Comparison of ENCODE assay signal across 1 cellular context in genomic region chr6:34237722-34238506, GRCh38.
A peak's percentile ranks its signal among the peaks of the same experiment; 100 is the strongest.
TF ChIP-seq lines count a peak whose summit lies in the region.

No MANE protein-coding gene starts in this region.

TF ChIP-seq in K562, 482 proteins besides CTCF, POLR2A, EP300 and RAD21 (continued from another document and continues in another):
- TF ChIP-seq, protein P1, sequence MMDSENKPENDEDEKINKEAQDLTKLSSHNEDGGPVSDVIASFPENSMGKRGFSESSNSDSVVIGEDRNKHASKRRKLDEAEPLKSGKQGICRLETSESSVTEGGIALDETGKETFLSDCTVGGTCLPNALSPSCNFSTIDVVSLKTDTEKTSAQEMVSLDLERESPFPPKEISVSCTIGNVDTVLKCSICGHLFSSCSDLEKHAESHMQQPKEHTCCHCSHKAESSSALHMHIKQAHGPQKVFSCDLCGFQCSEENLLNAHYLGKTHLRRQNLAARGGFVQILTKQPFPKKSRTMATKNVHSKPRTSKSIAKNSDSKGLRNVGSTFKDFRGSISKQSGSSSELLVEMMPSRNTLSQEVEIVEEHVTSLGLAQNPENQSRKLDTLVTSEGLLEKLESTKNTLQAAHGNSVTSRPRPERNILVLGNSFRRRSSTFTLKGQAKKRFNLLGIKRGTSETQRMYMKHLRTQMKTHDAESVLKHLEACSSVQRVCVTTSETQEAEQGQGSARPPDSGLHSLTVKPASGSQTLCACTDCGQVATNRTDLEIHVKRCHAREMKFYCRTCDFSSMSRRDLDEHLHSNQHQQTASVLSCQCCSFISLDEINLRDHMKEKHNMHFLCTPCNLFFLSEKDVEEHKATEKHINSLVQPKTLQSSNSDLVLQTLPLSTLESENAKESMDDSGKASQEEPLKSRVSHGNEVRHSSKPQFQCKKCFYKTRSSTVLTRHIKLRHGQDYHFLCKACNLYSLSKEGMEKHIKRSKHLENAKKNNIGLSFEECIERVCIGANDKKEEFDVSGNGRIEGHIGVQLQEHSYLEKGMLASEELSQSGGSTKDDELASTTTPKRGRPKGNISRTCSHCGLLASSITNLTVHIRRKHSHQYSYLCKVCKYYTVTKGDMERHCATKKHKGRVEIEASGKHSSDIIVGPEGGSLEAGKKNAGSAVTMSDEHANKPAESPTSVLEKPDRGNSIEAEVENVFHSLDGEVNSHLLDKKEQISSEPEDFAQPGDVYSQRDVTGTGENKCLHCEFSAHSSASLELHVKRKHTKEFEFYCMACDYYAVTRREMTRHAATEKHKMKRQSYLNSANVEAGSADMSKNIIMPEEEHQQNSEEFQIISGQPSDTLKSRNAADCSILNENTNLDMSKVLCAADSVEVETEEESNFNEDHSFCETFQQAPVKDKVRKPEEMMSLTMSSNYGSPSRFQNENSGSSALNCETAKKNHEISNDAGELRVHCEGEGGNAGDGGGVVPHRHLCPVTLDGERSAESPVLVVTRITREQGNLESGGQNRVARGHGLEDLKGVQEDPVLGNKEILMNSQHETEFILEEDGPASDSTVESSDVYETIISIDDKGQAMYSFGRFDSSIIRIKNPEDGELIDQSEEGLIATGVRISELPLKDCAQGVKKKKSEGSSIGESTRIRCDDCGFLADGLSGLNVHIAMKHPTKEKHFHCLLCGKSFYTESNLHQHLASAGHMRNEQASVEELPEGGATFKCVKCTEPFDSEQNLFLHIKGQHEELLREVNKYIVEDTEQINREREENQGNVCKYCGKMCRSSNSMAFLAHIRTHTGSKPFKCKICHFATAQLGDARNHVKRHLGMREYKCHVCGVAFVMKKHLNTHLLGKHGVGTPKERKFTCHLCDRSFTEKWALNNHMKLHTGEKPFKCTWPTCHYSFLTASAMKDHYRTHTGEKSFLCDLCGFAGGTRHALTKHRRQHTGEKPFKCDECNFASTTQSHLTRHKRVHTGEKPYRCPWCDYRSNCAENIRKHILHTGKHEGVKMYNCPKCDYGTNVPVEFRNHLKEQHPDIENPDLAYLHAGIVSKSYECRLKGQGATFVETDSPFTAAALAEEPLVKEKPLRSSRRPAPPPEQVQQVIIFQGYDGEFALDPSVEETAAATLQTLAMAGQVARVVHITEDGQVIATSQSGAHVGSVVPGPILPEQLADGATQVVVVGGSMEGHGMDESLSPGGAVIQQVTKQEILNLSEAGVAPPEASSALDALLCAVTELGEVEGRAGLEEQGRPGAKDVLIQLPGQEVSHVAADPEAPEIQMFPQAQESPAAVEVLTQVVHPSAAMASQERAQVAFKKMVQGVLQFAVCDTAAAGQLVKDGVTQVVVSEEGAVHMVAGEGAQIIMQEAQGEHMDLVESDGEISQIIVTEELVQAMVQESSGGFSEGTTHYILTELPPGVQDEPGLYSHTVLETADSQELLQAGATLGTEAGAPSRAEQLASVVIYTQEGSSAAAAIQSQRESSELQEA (IDR thresholded peaks at IDR 0.05; ENCODE audit: low read depth), result no peak
- TF ChIP-seq ETV1 (tag; conservative IDR thresholded peaks at IDR 0.05; ENCODE audit: low read depth) (peak; percentile 88), U2AF2 (optimal IDR thresholded peaks at IDR 0.05; ENCODE audit: low read depth, low read length) (no peak), IRF2 (CRISPR knock-in tag; IDR thresholded peaks at IDR 0.05) (peak; percentile 93; the same call in 1 of the 2 replicates), RFX7 (CRISPR knock-in tag; IDR thresholded peaks at IDR 0.05) (no peak), MAFK (IDR thresholded peaks at IDR 0.05; ENCODE audit: low read length) (no peak), NKRF (IDR thresholded peaks at IDR 0.05; ENCODE audit: borderline replicate concordance) (peak; percentile 38; the same call in 1 of the 2 replicates), HLTF (IDR thresholded peaks at IDR 0.05) (no peak), CREB1 (IDR thresholded peaks at IDR 0.05) (peak; percentile 67; the same call in 1 of the 2 replicates), CREB1 (CRISPR knock-in tag; IDR thresholded peaks at IDR 0.05) (peak; percentile 86), CGGBP1 (CRISPR knock-in tag; IDR thresholded peaks at IDR 0.05) (no peak), ZNF583 (CRISPR knock-in tag; IDR thresholded peaks at IDR 0.05) (no peak), ELF2 (CRISPR knock-in tag; IDR thresholded peaks at IDR 0.05) (peak; percentile 67; the same call in 1 of the 2 replicates), ZNF586 (CRISPR knock-in tag; conservative IDR thresholded peaks at IDR 0.05) (no peak), DPF2 (IDR thresholded peaks at IDR 0.05) (peak; percentile 37; the same call in 1 of the 2 replicates), SMARCB1 (IDR thresholded peaks at IDR 0.05; ENCODE audit: insufficient read length, low read depth) (no peak), ZNF253 (CRISPR knock-in tag; conservative IDR thresholded peaks at IDR 0.05) (no peak), ZBTB1 (CRISPR knock-in tag; IDR thresholded peaks at IDR 0.05; ENCODE audit: borderline replicate concordance, low read depth) (peak; percentile 98), ZNF589 (CRISPR knock-in tag; IDR thresholded peaks at IDR 0.05; ENCODE audit: low read depth) (peak; percentile 73; the same call in 1 of the 2 replicates)
- TF ChIP-seq, protein P2, sequence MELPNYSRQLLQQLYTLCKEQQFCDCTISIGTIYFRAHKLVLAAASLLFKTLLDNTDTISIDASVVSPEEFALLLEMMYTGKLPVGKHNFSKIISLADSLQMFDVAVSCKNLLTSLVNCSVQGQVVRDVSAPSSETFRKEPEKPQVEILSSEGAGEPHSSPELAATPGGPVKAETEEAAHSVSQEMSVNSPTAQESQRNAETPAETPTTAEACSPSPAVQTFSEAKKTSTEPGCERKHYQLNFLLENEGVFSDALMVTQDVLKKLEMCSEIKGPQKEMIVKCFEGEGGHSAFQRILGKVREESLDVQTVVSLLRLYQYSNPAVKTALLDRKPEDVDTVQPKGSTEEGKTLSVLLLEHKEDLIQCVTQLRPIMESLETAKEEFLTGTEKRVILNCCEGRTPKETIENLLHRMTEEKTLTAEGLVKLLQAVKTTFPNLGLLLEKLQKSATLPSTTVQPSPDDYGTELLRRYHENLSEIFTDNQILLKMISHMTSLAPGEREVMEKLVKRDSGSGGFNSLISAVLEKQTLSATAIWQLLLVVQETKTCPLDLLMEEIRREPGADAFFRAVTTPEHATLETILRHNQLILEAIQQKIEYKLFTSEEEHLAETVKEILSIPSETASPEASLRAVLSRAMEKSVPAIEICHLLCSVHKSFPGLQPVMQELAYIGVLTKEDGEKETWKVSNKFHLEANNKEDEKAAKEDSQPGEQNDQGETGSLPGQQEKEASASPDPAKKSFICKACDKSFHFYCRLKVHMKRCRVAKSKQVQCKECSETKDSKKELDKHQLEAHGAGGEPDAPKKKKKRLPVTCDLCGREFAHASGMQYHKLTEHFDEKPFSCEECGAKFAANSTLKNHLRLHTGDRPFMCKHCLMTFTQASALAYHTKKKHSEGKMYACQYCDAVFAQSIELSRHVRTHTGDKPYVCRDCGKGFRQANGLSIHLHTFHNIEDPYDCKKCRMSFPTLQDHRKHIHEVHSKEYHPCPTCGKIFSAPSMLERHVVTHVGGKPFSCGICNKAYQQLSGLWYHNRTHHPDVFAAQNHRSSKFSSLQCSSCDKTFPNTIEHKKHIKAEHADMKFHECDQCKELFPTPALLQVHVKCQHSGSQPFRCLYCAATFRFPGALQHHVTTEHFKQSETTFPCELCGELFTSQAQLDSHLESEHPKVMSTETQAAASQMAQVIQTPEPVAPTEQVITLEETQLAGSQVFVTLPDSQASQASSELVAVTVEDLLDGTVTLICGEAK (IDR thresholded peaks at IDR 0.05), result 0 out of 2 replicates have a peak, but pooled peaks have one; percentile 61
- TF ChIP-seq, protein P2 (CRISPR knock-in tag; IDR thresholded peaks at IDR 0.05), result peak; percentile 71
- TF ChIP-seq, protein P3, sequence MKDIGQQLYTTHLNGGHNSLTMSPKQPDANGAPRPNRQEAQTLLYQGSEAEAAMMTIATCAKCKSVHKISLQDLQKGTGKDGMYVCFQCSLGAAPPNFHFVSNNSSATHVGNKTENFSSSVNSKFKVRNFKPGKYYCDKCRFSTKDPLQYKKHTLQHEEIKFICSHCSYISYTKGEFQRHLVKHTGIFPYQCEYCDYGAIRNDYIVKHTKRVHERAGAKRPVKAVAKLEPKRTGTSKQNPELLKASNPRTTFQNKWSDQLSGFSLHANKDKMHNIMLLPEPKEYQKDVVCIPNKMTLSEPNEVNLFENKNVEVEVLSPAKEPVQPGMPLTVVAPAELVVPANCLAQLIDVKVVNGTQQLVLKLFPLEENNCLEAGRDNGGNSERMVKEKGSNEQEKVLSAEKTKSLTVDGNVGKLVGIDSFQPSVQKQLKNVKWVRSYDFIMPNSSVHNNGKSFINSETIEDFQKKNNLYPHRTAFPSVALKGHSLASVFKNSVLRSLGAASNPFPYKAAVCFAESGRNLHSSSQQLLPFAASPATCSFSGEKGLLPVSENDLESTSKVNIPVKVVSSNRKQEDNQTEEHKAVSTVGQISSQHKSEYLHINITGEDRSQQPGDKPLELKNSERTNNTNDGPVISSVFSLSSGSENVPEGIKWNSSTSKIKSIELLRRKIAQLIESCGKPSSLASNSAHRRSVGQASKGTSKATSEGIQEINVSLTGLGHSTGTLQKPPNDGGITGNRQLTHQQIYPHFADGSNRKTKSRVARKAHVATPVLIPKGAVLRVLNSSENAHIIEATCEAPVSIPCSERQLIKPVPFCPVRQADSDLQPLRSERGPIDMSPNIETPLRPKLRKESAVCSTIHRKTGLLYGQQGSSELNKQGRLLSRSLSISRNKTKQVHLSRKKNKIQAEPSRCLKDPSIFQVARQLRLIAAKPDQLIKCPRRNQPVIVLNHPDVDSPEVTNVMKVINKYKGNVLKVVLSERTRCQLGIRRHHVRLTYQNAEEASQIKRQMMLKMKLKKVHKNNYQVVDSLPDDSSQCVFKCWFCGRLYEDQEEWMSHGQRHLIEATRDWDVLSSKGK (CRISPR knock-in tag; IDR thresholded peaks at IDR 0.05), result no peak
- TF ChIP-seq, protein P4, sequence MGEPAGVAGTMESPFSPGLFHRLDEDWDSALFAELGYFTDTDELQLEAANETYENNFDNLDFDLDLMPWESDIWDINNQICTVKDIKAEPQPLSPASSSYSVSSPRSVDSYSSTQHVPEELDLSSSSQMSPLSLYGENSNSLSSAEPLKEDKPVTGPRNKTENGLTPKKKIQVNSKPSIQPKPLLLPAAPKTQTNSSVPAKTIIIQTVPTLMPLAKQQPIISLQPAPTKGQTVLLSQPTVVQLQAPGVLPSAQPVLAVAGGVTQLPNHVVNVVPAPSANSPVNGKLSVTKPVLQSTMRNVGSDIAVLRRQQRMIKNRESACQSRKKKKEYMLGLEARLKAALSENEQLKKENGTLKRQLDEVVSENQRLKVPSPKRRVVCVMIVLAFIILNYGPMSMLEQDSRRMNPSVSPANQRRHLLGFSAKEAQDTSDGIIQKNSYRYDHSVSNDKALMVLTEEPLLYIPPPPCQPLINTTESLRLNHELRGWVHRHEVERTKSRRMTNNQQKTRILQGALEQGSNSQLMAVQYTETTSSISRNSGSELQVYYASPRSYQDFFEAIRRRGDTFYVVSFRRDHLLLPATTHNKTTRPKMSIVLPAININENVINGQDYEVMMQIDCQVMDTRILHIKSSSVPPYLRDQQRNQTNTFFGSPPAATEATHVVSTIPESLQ (CRISPR knock-in tag; IDR thresholded peaks at IDR 0.05), result 0 out of 2 replicates have a peak, but pooled peaks have one; percentile 83
- TF ChIP-seq, protein P5, sequence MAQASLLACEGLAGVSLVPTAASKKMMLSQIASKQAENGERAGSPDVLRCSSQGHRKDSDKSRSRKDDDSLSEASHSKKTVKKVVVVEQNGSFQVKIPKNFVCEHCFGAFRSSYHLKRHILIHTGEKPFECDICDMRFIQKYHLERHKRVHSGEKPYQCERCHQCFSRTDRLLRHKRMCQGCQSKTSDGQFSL (CRISPR knock-in tag; IDR thresholded peaks at IDR 0.05), result peak; percentile 83
- TF ChIP-seq, protein P5 (tag; IDR thresholded peaks at IDR 0.05), result peak in 1 of 2 experiments; percentile 70; a peak in 1 of 4 replicates
